ENCODE assay signal across 17 cellular contexts in the genomic region with DNA sequence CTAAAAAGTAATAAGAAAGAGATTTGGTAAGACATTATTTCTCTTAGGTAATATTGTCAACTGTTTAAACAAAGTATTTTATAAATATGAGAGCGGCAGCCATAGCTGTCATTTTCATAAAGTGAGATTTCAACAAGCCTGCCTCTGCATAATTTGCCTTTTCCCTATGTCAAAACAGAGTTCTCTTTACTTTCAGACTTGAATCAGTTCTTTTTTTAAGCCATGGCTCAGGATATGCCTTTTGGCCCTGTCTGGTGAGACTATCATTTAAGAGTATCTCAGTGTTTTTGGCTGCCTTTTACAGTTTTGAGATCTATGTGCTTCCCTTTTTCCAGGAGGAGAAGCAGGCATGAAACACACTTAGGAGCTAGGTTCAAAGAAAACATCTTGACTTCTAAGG. TPM values are rescaled to one million over a fixed set of nuclear protein-coding genes. Genes with fewer than 3 reads are reported as not detected.
DNase-seq lines count a peak whose midpoint lies in the region; ATAC-seq and TF ChIP-seq lines count a peak whose summit lies in the region.
"Had no signal": no experiment of that assay in that cellular context is flagged by ENCODE, and none has a peak within 500 bp of the region (broad histone marks: within the 10 kb centered on the region; RNA-seq: fewer than 3 reads in every experiment).

No MANE protein-coding gene starts in this region.

- DNase-seq in MM.1S (peak; percentile 35), mesothelial cell of epicardium (ENCODE audit: low spot score in 2 of 2, unreplicated experiment in 2 of 2) (no peak), HCEC 1CT (no peak), NCI-H526 (lab: John Stamatoyannopoulos, UW) (no peak), SHP77 (lab: John Stamatoyannopoulos, UW) (no peak)
- DNase-seq: CD8-positive, alpha-beta T cell; DMS53; EL; MV-4-11; NCI-H1694 treated with DMSO at 0.1 percent for 48 hours; NCI-H2227 treated with DMSO at 0.1 percent for 48 hours; NCI-H510A treated with DMSO at 0.1 percent for 48 hours; Peyer's patch had no signal

- H3K36me3 ChIP-seq in MM.1S (replicated peaks; ENCODE audit: insufficient read depth, low read length), result no peaks in the 10 kb centered on the region
- no peaks in the 10 kb centered on the region for H3K36me3 ChIP-seq in stomach smooth muscle (ENCODE audit: control insufficient read depth in 2 of 2, insufficient read depth in 2 of 2, low read length in 2 of 2)
- H3K36me3 ChIP-seq: BLaER1 treated with 17β-estradiol and CSF1 and Interleukin-3, amounts not matched to agents 10 nM and 100 nM; Peyer's patch had no signal

- peak overlapping the region; percentile 46 for H2AFZ ChIP-seq in MM.1S (ENCODE audit: low read length)

- H3K9me2 ChIP-seq in MM.1S (replicated peaks; ENCODE audit: insufficient read depth, low read length), result no peaks in the 10 kb centered on the region

- H3K4me1 ChIP-seq in MM.1S (ENCODE audit: low read length), result peaks cover 21% of the 10 kb centered on the region; the same call in 1 of the 2 replicates
- H3K4me1 ChIP-seq in stomach smooth muscle (ENCODE audit: control insufficient read depth, insufficient read depth, low read length), result peaks cover 5% of the 10 kb centered on the region
- H3K4me1 ChIP-seq: Peyer's patch had no signal

- peak overlapping the region; percentile 26; the same call in 1 of the 2 replicates for H3K4me3 ChIP-seq in MM.1S (ENCODE audit: low read length)
- H3K4me3 ChIP-seq in stomach smooth muscle (ENCODE audit: low read length in 2 of 2), result peak overlapping the region in 1 of 2 donors; percentile 51
- H3K4me3 ChIP-seq: BLaER1 treated with 17β-estradiol and CSF1 and Interleukin-3, amounts not matched to agents 10 nM and 100 nM; Peyer's patch; SK-N-MC had no signal

- H3K27me3 ChIP-seq in MM.1S (replicated peaks; ENCODE audit: insufficient read depth, low read length) (no peaks in the 10 kb centered on the region), stomach smooth muscle (ENCODE audit: control insufficient read depth in 1 of 2, insufficient read depth in 2 of 2, low read length in 2 of 2) (no peaks in the 10 kb centered on the region)
- H3K27me3 ChIP-seq: BLaER1 treated with 17β-estradiol and CSF1 and Interleukin-3, amounts not matched to agents 10 nM and 100 nM; Peyer's patch had no signal

- H3K9me3 Mint-ChIP-seq in mesothelial cell of epicardium, result peaks cover 27% of the 10 kb centered on the region
- H3K9me3 Mint-ChIP-seq: CD8-positive, alpha-beta T cell had no signal

- peaks cover 9% of the 10 kb centered on the region for H3F3A ChIP-seq in MM.1S (ENCODE audit: insufficient read depth, low read length)

- H3K79me2 ChIP-seq in MM.1S (ENCODE audit: low read length), result no peaks in the 10 kb centered on the region

- H3K27ac ChIP-seq in MM.1S (ENCODE audit: low read length), result peak overlapping the region; percentile 47; the same call in 1 of the 2 replicates
- H3K27ac ChIP-seq in stomach smooth muscle (ENCODE audit: low read length), result peak overlapping the region; percentile 1
- H3K27ac ChIP-seq: BLaER1 treated with 17β-estradiol and CSF1 and Interleukin-3, amounts not matched to agents 10 nM and 100 nM; Peyer's patch; SK-N-MC had no signal

- H3K9me3 ChIP-seq in MM.1S (replicated peaks; ENCODE audit: insufficient read depth, low read length), result no peaks in the 10 kb centered on the region
- no peaks in the 10 kb centered on the region for H3K9me3 ChIP-seq in stomach smooth muscle (ENCODE audit: control insufficient read depth in 2 of 2, low read length in 2 of 2)
- H3K9me3 ChIP-seq: Peyer's patch had no signal

- peaks cover 5% of the 10 kb centered on the region for H3K36me3 Mint-ChIP-seq in mesothelial cell of epicardium
- H3K36me3 Mint-ChIP-seq: CD8-positive, alpha-beta T cell had no signal

- H4K20me1 ChIP-seq in MM.1S (ENCODE audit: insufficient read depth, low read length), result no peaks in the 10 kb centered on the region
- H4K20me1 ChIP-seq: BLaER1 treated with 17β-estradiol and CSF1 and Interleukin-3, amounts not matched to agents 10 nM and 100 nM had no signal

- H3K9ac ChIP-seq in MM.1S (ENCODE audit: low read length) (peak overlapping the region; percentile 17; the same call in 1 of the 2 replicates), stomach smooth muscle (ENCODE audit: low read length in 2 of 2) (peak overlapping the region in 1 of 2 donors; percentile 51)
- H3K9ac ChIP-seq: BLaER1 treated with 17β-estradiol and CSF1 and Interleukin-3, amounts not matched to agents 10 nM and 100 nM had no signal

- no peak overlapping the region for H3K4me3 Mint-ChIP-seq in mesothelial cell of epicardium
- H3K4me3 Mint-ChIP-seq: CD8-positive, alpha-beta T cell had no signal

- H3K4me2 ChIP-seq in MM.1S (ENCODE audit: low read depth, low read length), result peak overlapping the region; percentile 83
- H3K4me2 ChIP-seq: BLaER1 treated with 17β-estradiol and CSF1 and Interleukin-3, amounts not matched to agents 10 nM and 100 nM had no signal

- TF ChIP-seq CTCF in MM.1S (IDR thresholded peaks at IDR 0.05; ENCODE audit: low read length) (no peak), mesothelial cell of epicardium (IDR thresholded peaks at IDR 0.05; ENCODE audit: unreplicated experiment) (no peak)

- H3K4me1 Mint-ChIP-seq in mesothelial cell of epicardium, result peaks cover 15% of the 10 kb centered on the region

- H3K27ac Mint-ChIP-seq in mesothelial cell of epicardium, result peak overlapping the region; percentile 87
- H3K27ac Mint-ChIP-seq: CD8-positive, alpha-beta T cell had no signal

- ATAC-seq in GM19324 (IDR thresholded peaks at IDR 0.05; ENCODE audit: low FRiP score, unreplicated experiment), result peak; percentile 47
- ATAC-seq: CD8-positive, alpha-beta T cell had no signal

- H3K27me3 Mint-ChIP-seq in mesothelial cell of epicardium (ENCODE audit: low read depth), result no peaks in the 10 kb centered on the region

RNA-seq across cellular contexts. Expression of gene GUCY1A1, which starts 7.5 kb away (rescaled TPM):
- total RNA-seq in mesothelial cell of epicardium, result 49.1 to 52.3 TPM (median 52.2 TPM) in 3 replicates
- total RNA-seq: CD8-positive, alpha-beta T cell had no signal
